ENCODE assay signal across 1 cellular context in genomic region chr17:8105957-8106398, GRCh38.
TF ChIP-seq lines count a peak whose summit lies in the region.

No MANE protein-coding gene starts in this region.

TF ChIP-seq in HEK293, 187 proteins besides CTCF, POLR2A, EP300 and RAD21 (continued from another document):
- TF ChIP-seq, protein P1, sequence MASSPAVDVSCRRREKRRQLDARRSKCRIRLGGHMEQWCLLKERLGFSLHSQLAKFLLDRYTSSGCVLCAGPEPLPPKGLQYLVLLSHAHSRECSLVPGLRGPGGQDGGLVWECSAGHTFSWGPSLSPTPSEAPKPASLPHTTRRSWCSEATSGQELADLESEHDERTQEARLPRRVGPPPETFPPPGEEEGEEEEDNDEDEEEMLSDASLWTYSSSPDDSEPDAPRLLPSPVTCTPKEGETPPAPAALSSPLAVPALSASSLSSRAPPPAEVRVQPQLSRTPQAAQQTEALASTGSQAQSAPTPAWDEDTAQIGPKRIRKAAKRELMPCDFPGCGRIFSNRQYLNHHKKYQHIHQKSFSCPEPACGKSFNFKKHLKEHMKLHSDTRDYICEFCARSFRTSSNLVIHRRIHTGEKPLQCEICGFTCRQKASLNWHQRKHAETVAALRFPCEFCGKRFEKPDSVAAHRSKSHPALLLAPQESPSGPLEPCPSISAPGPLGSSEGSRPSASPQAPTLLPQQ (tag by site-specific recombination; IDR thresholded peaks at IDR 0.05) = no peak
- TF ChIP-seq MYNN (tag by site-specific recombination; IDR thresholded peaks at IDR 0.05; ENCODE audit: borderline replicate concordance) (no peak), ZNF623 (tag by site-specific recombination; IDR thresholded peaks at IDR 0.05) (no peak), ZNF677 (tag by site-specific recombination; IDR thresholded peaks at IDR 0.05) (no peak), OVOL3 (tag by site-specific recombination; IDR thresholded peaks at IDR 0.05) (no peak), ZBTB10 (tag by site-specific recombination; IDR thresholded peaks at IDR 0.05) (no peak), SALL2 (tag by site-specific recombination; IDR thresholded peaks at IDR 0.05; ENCODE audit: borderline replicate concordance) (no peak), ZNF223 (tag by site-specific recombination; IDR thresholded peaks at IDR 0.05) (no peak), ZNF600 (tag by site-specific recombination; IDR thresholded peaks at IDR 0.05) (0 out of 2 replicates have a peak, but pooled peaks have one; percentile 27)
- TF ChIP-seq, protein P2, sequence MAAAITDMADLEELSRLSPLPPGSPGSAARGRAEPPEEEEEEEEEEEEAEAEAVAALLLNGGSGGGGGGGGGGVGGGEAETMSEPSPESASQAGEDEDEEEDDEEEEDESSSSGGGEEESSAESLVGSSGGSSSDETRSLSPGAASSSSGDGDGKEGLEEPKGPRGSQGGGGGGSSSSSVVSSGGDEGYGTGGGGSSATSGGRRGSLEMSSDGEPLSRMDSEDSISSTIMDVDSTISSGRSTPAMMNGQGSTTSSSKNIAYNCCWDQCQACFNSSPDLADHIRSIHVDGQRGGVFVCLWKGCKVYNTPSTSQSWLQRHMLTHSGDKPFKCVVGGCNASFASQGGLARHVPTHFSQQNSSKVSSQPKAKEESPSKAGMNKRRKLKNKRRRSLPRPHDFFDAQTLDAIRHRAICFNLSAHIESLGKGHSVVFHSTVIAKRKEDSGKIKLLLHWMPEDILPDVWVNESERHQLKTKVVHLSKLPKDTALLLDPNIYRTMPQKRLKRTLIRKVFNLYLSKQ (tag by site-specific recombination; IDR thresholded peaks at IDR 0.05; ENCODE audit: borderline replicate concordance) = no peak
- TF ChIP-seq, protein P3, sequence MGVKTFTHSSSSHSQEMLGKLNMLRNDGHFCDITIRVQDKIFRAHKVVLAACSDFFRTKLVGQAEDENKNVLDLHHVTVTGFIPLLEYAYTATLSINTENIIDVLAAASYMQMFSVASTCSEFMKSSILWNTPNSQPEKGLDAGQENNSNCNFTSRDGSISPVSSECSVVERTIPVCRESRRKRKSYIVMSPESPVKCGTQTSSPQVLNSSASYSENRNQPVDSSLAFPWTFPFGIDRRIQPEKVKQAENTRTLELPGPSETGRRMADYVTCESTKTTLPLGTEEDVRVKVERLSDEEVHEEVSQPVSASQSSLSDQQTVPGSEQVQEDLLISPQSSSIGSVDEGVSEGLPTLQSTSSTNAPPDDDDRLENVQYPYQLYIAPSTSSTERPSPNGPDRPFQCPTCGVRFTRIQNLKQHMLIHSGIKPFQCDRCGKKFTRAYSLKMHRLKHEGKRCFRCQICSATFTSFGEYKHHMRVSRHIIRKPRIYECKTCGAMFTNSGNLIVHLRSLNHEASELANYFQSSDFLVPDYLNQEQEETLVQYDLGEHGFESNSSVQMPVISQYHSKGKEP (tag by site-specific recombination; IDR thresholded peaks at IDR 0.05) = no peak
